In genomic region chr1:1255078-1255477, GRCh38 we compare ENCODE assay signal across 1 cellular context.
TF ChIP-seq lines count a peak whose summit lies in the region.

No MANE protein-coding gene starts in this region.

TF ChIP-seq in IMR-90, 13 proteins besides CTCF, POLR2A, EP300 and RAD21:
- TF ChIP-seq RCOR1 (IDR thresholded peaks at IDR 0.05; ENCODE audit: insufficient replicate concordance, low read length) (no peak), RFX5 (IDR thresholded peaks at IDR 0.05; ENCODE audit: low read depth, low read length) (no peak), CEBPB (IDR thresholded peaks at IDR 0.05; ENCODE audit: low read depth, low read length) (no peak), MAFK (IDR thresholded peaks at IDR 0.05; ENCODE audit: low read depth, low read length) (no peak), CHD1 (IDR thresholded peaks at IDR 0.05; ENCODE audit: low read depth, low read length) (no peak), NFE2L2 (IDR thresholded peaks at IDR 0.05; ENCODE audit: low read depth, low read length) (no peak), MXI1 (IDR thresholded peaks at IDR 0.05; ENCODE audit: borderline replicate concordance, low read depth, low read length) (no peak), SMC3 (IDR thresholded peaks at IDR 0.05; ENCODE audit: low read depth, low read length) (no peak), FOS (IDR thresholded peaks at IDR 0.05; ENCODE audit: low read depth, low read length) (no peak), BHLHE40 (IDR thresholded peaks at IDR 0.05; ENCODE audit: low read depth, low read length) (no peak)
- TF ChIP-seq, protein P1, sequence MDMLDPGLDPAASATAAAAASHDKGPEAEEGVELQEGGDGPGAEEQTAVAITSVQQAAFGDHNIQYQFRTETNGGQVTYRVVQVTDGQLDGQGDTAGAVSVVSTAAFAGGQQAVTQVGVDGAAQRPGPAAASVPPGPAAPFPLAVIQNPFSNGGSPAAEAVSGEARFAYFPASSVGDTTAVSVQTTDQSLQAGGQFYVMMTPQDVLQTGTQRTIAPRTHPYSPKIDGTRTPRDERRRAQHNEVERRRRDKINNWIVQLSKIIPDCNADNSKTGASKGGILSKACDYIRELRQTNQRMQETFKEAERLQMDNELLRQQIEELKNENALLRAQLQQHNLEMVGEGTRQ (IDR thresholded peaks at IDR 0.05; ENCODE audit: low read depth, low read length), result no peak
- TF ChIP-seq, protein P2, sequence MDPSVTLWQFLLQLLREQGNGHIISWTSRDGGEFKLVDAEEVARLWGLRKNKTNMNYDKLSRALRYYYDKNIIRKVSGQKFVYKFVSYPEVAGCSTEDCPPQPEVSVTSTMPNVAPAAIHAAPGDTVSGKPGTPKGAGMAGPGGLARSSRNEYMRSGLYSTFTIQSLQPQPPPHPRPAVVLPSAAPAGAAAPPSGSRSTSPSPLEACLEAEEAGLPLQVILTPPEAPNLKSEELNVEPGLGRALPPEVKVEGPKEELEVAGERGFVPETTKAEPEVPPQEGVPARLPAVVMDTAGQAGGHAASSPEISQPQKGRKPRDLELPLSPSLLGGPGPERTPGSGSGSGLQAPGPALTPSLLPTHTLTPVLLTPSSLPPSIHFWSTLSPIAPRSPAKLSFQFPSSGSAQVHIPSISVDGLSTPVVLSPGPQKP (IDR thresholded peaks at IDR 0.05; ENCODE audit: borderline replicate concordance, low read depth, low read length), result no peak
